12 cellular contexts compared by ENCODE assay signal in genomic region chr18:55419132-55419938, GRCh38.
DNase-seq lines count a peak whose midpoint lies in the region; ATAC-seq and TF ChIP-seq lines count a peak whose summit lies in the region.
"Had no signal": no experiment of that assay in that cellular context is flagged by ENCODE, and none has a peak within 500 bp of the region (broad histone marks: within the 10 kb centered on the region; RNA-seq: fewer than 3 reads in every experiment).

No MANE protein-coding gene starts in this region.

- 100% methylated on average over 5 of the region's 5 CpGs for WGBS in mammary epithelial cell (ENCODE audit: low coverage, missing lambda C conversion rate)

- no peak for DNase-seq in breast epithelium (ENCODE audit: low spot score in 2 of 2)
- DNase-seq in mammary epithelial cell: no peak
- peak; percentile 42 to 54 for DNase-seq in cardiac fibroblast (ENCODE audit: low read depth in 2 of 2)
- no peak for DNase-seq in memory B cell (ENCODE audit: low spot score in 2 of 2)
- no peak for DNase-seq in upper lobe of right lung
- DNase-seq in stimulated activated CD4-positive, alpha-beta T cell treated with anti-CD3 and anti-CD28 coated beads, Interleukin-2, amount 100 ng/mL, for 24 hours: no peak
- DNase-seq in H7: no peak
- DNase-seq: T-helper 9 cell had no signal

- CTCF ChIA-PET in mammary epithelial cell (lab: Charles Lee; ENCODE audit: low non-redundant PET): no interaction called here

- peak overlapping the region; percentile 79 for H3K4me3 Mint-ChIP-seq in memory B cell
- H3K4me3 Mint-ChIP-seq: activated T-helper 1 cell treated with anti-CD3 and anti-CD28 coated beads, Interleukin-12 subunit alpha, Interleukin-12 subunit beta, Interleukin-2, Interleukin-4 antibody, amounts not matched to agents 30 ng/mL and 10 ng/mL and 1 ng/mL, durations not matched to agents 14 hours and 24 hours and 36 hours had no signal

- TF ChIP-seq POLR2A in breast epithelium (IDR thresholded peaks at IDR 0.05): no peak

- no peak overlapping the region for H2AFZ ChIP-seq in mammary epithelial cell (ENCODE audit: low read depth, low read length)

- H3K27me3 Mint-ChIP-seq in memory B cell: peaks cover 8% of the 10 kb centered on the region

- intact Hi-C loops in breast epithelium (cut with DNase I; ENCODE audit: low total_unique reads) (no loop called here), mammary epithelial cell (cut with micrococcal nuclease) (no loop called here), upper lobe of right lung (cut with DNase I) (no loop called here)

- H3K36me3 Mint-ChIP-seq in memory B cell: no peaks in the 10 kb centered on the region

- peak overlapping the region; percentile 95 for H3K27ac Mint-ChIP-seq in memory B cell
- H3K27ac Mint-ChIP-seq: activated T-helper 1 cell treated with anti-CD3 and anti-CD28 coated beads, Interleukin-12 subunit alpha, Interleukin-12 subunit beta, Interleukin-2, Interleukin-4 antibody, amounts not matched to agents 30 ng/mL and 10 ng/mL and 1 ng/mL, durations not matched to agents 14 hours and 24 hours and 36 hours had no signal

- H3K4me2 ChIP-seq in mammary epithelial cell (ENCODE audit: insufficient read depth, low read depth, low read length): no peak overlapping the region
- H3K4me2 ChIP-seq: A549 had no signal

- H3K4me1 ChIP-seq in breast epithelium: no peaks in the 10 kb centered on the region
- H3K4me1 ChIP-seq in mammary epithelial cell (ENCODE audit: insufficient read depth, low read length): peaks cover 10% of the 10 kb centered on the region
- peaks cover 24% of the 10 kb centered on the region for H3K4me1 ChIP-seq in upper lobe of right lung
- H3K4me1 ChIP-seq: A549 had no signal

- H3K27me3 ChIP-seq in breast epithelium (no peaks in the 10 kb centered on the region), mammary epithelial cell (ENCODE audit: insufficient read depth, low read length) (no peaks in the 10 kb centered on the region), upper lobe of right lung (no peaks in the 10 kb centered on the region), H7 (ENCODE audit: control insufficient read depth, insufficient read depth, low read length) (no peaks in the 10 kb centered on the region)

- H3K36me3 ChIP-seq in breast epithelium (no peaks in the 10 kb centered on the region), mammary epithelial cell (ENCODE audit: insufficient read depth, low read length) (no peaks in the 10 kb centered on the region), upper lobe of right lung (no peaks in the 10 kb centered on the region), H7 (replicated peaks; ENCODE audit: control insufficient read depth, insufficient read depth, low read length) (no peaks in the 10 kb centered on the region)

- peaks cover 40% of the 10 kb centered on the region for H3K4me1 Mint-ChIP-seq in memory B cell

- TF ChIP-seq CTCF in breast epithelium (IDR thresholded peaks at IDR 0.05) (no peak), mammary epithelial cell (conservative IDR thresholded peaks at IDR 0.05 in 1 of 2, IDR thresholded peaks at IDR 0.05 in 1 of 2; ENCODE audit: extremely low read depth in 1 of 2, insufficient read depth in 1 of 2, low read depth in 1 of 2, low read length in 2 of 2) (no peak), cardiac fibroblast (IDR thresholded peaks at IDR 0.05; ENCODE audit: low read depth, low read length) (no peak), upper lobe of right lung (IDR thresholded peaks at IDR 0.05) (no peak)

- H3K9me3 ChIP-seq in breast epithelium: no peaks in the 10 kb centered on the region
- H3K9me3 ChIP-seq in mammary epithelial cell (replicated peaks; ENCODE audit: insufficient read depth, low read length): no peaks in the 10 kb centered on the region
- H3K9me3 ChIP-seq in upper lobe of right lung: no peaks in the 10 kb centered on the region
- H3K9me3 ChIP-seq: A549 had no signal

- H3K79me2 ChIP-seq in mammary epithelial cell (ENCODE audit: insufficient read depth, low read length): no peaks in the 10 kb centered on the region

- H3K27ac ChIP-seq in breast epithelium (peak overlapping the region; percentile 79 to 82), mammary epithelial cell (ENCODE audit: insufficient read depth, low read depth, low read length) (no peak overlapping the region), upper lobe of right lung (peak overlapping the region; percentile 76)
- H3K27ac ChIP-seq: A549 had no signal

- dilution Hi-C loops in mammary epithelial cell (cut with HindIII; ENCODE audit: low sequenced_read_pairs): no loop called here

- ATAC-seq in memory B cell (ENCODE audit: low read depth): no peak
- no peak for ATAC-seq in upper lobe of right lung
- no peak for ATAC-seq in GM19351 (IDR thresholded peaks at IDR 0.05; ENCODE audit: unreplicated experiment)
- ATAC-seq: A549, HepG2 had no signal

- in situ Hi-C loops in mammary epithelial cell (cut with MboI; ENCODE audit: low sequenced_read_pairs in 2 of 2): loop anchor here (10.0 to 25.0 kb wide), 3 partner anchors 365 to 435 kb away; no protein-coding TSS in a partner anchor

- no peaks in the 10 kb centered on the region for H3K9me3 Mint-ChIP-seq in memory B cell
- H3K9me3 Mint-ChIP-seq: activated T-helper 1 cell treated with anti-CD3 and anti-CD28 coated beads, Interleukin-12 subunit alpha, Interleukin-12 subunit beta, Interleukin-2, Interleukin-4 antibody, amounts not matched to agents 30 ng/mL and 10 ng/mL and 1 ng/mL, durations not matched to agents 14 hours and 24 hours and 36 hours had no signal

- no peaks in the 10 kb centered on the region for H4K20me1 ChIP-seq in mammary epithelial cell (ENCODE audit: insufficient read depth, low read length)

- H3K4me3 ChIP-seq in breast epithelium: peak overlapping the region in 2 of 3 donors; percentile 34 to 46
- no peak overlapping the region for H3K4me3 ChIP-seq in mammary epithelial cell (replicated peaks in 1 of 3; ENCODE audit: insufficient read depth in 1 of 3, low read depth in 2 of 3, low read length in 3 of 3)
- H3K4me3 ChIP-seq in cardiac fibroblast (replicated peaks in 1 of 2; ENCODE audit: low read depth in 2 of 2, low read length in 2 of 2): peak overlapping the region in 1 of 2 donors; percentile 32
- peak overlapping the region; percentile 39 for H3K4me3 ChIP-seq in upper lobe of right lung
- no peak overlapping the region for H3K4me3 ChIP-seq in H7 (ENCODE audit: insufficient read depth, low read depth, low read length)
- H3K4me3 ChIP-seq: A549 had no signal

- no TSS peak for BruUV-seq in mammary epithelial cell (replicated peaks; lab: Mats Ljungman, UMichigan)

- no peak overlapping the region for H3K9ac ChIP-seq in mammary epithelial cell (ENCODE audit: insufficient read depth, low read length)

Comparison
In these comparisons a context has a peak if more than half of its experiments do, and no peak if none do; other contexts are left out.
1. H3K4me3 ChIP-seq: peak in breast epithelium (2 of 3) and upper lobe of right lung (single experiment); none in mammary epithelial cell (0 of 3) and H7 (single experiment).
2. DNase-seq: peak in cardiac fibroblast (2 of 2); none in breast epithelium (0 of 2), mammary epithelial cell (single experiment), memory B cell (0 of 2), upper lobe of right lung (single experiment), stimulated activated CD4-positive, alpha-beta T cell treated with anti-CD3 and anti-CD28 coated beads, Interleukin-2, amount 100 ng/mL, for 24 hours (0 of 2) and H7 (single experiment).